10 cellular contexts compared by ENCODE assay signal in the genomic region with DNA sequence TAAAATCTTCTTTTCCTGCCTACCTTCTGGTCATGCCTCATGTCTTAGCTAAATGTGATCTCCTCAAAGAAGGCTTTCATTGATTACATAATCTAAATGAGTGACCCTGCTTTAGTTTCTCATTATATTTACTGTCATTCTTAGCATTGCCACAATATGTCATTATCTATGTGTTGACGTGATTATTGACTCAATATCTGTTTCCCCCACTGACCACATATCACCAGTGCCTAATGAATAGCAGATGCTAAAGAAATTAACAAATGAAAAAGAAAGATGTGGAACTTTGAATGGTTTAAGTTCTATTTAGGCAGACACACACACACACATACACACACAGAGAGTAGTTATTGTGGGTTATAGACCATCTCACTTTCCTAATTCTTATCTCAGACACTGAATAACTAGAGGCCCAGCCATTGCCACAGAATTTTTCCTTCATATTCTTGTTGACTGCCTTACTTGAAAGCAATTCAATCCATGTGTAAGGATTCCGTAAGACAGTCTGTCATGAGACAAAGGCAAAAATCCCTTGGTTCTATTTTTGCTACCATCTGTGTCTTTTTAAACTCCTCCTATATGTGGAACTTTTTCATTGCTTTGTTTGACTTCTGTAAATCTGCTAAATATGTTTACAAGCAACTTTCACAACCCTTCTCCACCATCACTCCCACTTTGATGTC.
"Had no signal": no experiment of that assay in that cellular context is flagged by ENCODE, and none has a peak within 500 bp of the region (broad histone marks: within the 10 kb centered on the region; RNA-seq: fewer than 3 reads in every experiment).

No MANE protein-coding gene starts in this region.

- H3K9ac ChIP-seq: parathyroid adenoma had no signal

- H3K79me2 ChIP-seq: hepatocyte, parathyroid adenoma had no signal

- ATAC-seq: activated T-cell treated with anti-CD3 and anti-CD28 coated beads, Interleukin-2, amount 50 U/mL, for 72 hours; esophagus mucosa had no signal

- DNase-seq: activated CD4-positive, alpha-beta memory T cell treated with anti-CD3 and anti-CD28 coated beads, Interleukin-2, amount 10 ng/mL, durations not matched to agents 7 days and 5 days; activated CD8-positive, alpha-beta memory T cell treated with anti-CD3 and anti-CD28 coated beads, Interleukin-2, amount 50 U/mL, for 4 hours; activated gamma-delta T cell treated with Interleukin-2 at 50 U/mL for 16 hours; activated naive CD8-positive, alpha-beta T cell treated with anti-CD3 and anti-CD28 coated beads for 36 hours; activated T-cell treated with anti-CD3 and anti-CD28 coated beads, Interleukin-2, amount 50 U/mL, for 72 hours; retina had no signal

- H3K4me1 ChIP-seq: parathyroid adenoma had no signal

- H3K27me3 ChIP-seq: cardiac muscle cell, hepatocyte had no signal

- H3K27ac ChIP-seq: cardiac muscle cell, hepatocyte, parathyroid adenoma had no signal

- H3K4me3 ChIP-seq: cardiac muscle cell, hepatocyte had no signal

- H3K4me2 ChIP-seq: hepatocyte had no signal

- H3K36me3 ChIP-seq: cardiac muscle cell had no signal

- H2AFZ ChIP-seq: hepatocyte had no signal
